In the genomic region with DNA sequence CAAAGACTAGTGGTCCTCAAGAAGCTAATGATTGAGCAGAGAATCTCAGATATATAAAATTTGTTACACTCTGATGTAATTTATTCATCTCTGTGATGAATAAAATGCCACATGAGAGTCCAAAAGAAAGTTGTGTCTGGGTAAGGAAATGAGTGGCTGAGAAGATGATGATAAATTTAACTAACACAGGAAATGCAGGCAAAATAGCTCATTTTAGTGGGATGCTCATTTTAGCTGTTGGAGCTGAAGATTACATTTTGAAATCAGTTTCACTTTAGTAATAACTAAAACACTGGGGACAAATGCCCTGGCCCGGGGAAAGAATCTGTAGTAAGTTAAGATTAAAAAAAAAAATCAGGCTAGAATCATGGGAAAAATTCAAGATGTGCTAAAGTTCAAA, we compare ENCODE assay signal across 23 cellular contexts. TPM values are rescaled to one million over a fixed set of nuclear protein-coding genes. Genes with fewer than 3 reads are reported as not detected.
A peak's percentile ranks its signal among the peaks of the same experiment; 100 is the strongest.
DNase-seq lines count a peak whose midpoint lies in the region; ATAC-seq, FAIRE-seq and TF ChIP-seq lines count a peak whose summit lies in the region.
"Had no signal": no experiment of that assay in that cellular context is flagged by ENCODE, and none has a peak within 500 bp of the region (broad histone marks: within the 10 kb centered on the region; RNA-seq: fewer than 3 reads in every experiment).

No MANE protein-coding gene starts in this region.

- ATAC-seq in heart left ventricle = no peak
- ATAC-seq in Right ventricle myocardium inferior = no peak
- peak; percentile 34 for ATAC-seq in SK-N-SH treated with all-trans-retinoic acid at 6 μM for 48 hours
- no peak for ATAC-seq in thoracic aorta (ENCODE audit: insufficient number of reproducible peaks, low FRiP score, low read depth)
- no peak for ATAC-seq in HG02588 (IDR thresholded peaks at IDR 0.05; ENCODE audit: unreplicated experiment)
- ATAC-seq: activated T-helper 17 cell treated with anti-CD3 and anti-CD28 coated beads, Interleukin-2, amount 50 U/mL, for 72 hours; HCT116 had no signal

- no peak for TF ChIP-seq CTCF in heart left ventricle (IDR thresholded peaks at IDR 0.05)
- TF ChIP-seq CTCF in kidney (IDR thresholded peaks at IDR 0.05; ENCODE audit: borderline replicate concordance, extremely low read depth, insufficient read depth) = no peak
- TF ChIP-seq CTCF in thoracic aorta (IDR thresholded peaks at IDR 0.05) = no peak

- H3K4me3 ChIP-seq in heart left ventricle = peak overlapping the region in 2 of 12 donors; percentile 6 to 27
- no peak overlapping the region for H3K4me3 ChIP-seq in kidney (ENCODE audit: low read length in 2 of 2)
- H3K4me3 ChIP-seq in thoracic aorta = peak overlapping the region; percentile 9
- H3K4me3 ChIP-seq: lung had no signal

- H3K4me1 ChIP-seq in heart left ventricle (peaks cover 0 to 29% (median 17%) of the 10 kb centered on the region in 12 donors), kidney (ENCODE audit: control insufficient read depth in 1 of 2, insufficient read depth in 1 of 2, low read depth in 1 of 2, low read length in 2 of 2) (no peaks in the 10 kb centered on the region), thoracic aorta (ENCODE audit: control insufficient read depth in 1 of 2, low read depth in 2 of 2) (peaks cover 4 to 14% of the 10 kb centered on the region in 2 donors)
- H3K4me1 ChIP-seq: breast epithelium had no signal

- no peak for TF ChIP-seq POLR2A in heart left ventricle (IDR thresholded peaks at IDR 0.05)

- no peaks in the 10 kb centered on the region for H3K9me3 ChIP-seq in heart left ventricle
- H3K9me3 ChIP-seq in kidney (ENCODE audit: control insufficient read depth in 1 of 2, low read length in 2 of 2) = no peaks in the 10 kb centered on the region
- H3K9me3 ChIP-seq in thoracic aorta = no peaks in the 10 kb centered on the region
- H3K9me3 ChIP-seq: breast epithelium had no signal

- H3K27me3 ChIP-seq in heart left ventricle (no peaks in the 10 kb centered on the region), thoracic aorta (replicated peaks; ENCODE audit: insufficient read depth) (no peaks in the 10 kb centered on the region)
- H3K27me3 ChIP-seq: breast epithelium had no signal

- peak overlapping the region in 11 of 12 donors; percentile 14 to 66 (median 44) for H3K27ac ChIP-seq in heart left ventricle
- H3K27ac ChIP-seq in kidney (ENCODE audit: low read depth in 2 of 2, low read length in 2 of 2) = no peak overlapping the region
- H3K27ac ChIP-seq in thoracic aorta = no peak overlapping the region
- H3K27ac ChIP-seq: KMS-11 had no signal

- FAIRE-seq in kidney (lab: Jason Lieb, UNC) = peak; percentile 66
- FAIRE-seq: A204.1 had no signal

- intact Hi-C loops in heart left ventricle (cut with DNase I) = loop anchor here in 1 of 10 donors (10.0 kb wide), 1 partner anchor 171 kb away; no protein-coding TSS in a partner anchor
- intact Hi-C loops in Right ventricle myocardium inferior (cut with DNase I) = loop anchor here (10.0 kb wide), 1 partner anchor 171 kb away; no protein-coding TSS in a partner anchor
- intact Hi-C loops in kidney (cut with DNase I) = no loop called here

- no peaks in the 10 kb centered on the region for H3K36me3 ChIP-seq in heart left ventricle
- H3K36me3 ChIP-seq in kidney (ENCODE audit: control insufficient read depth in 1 of 2, insufficient read depth in 2 of 2, low read length in 2 of 2) = no peaks in the 10 kb centered on the region
- no peaks in the 10 kb centered on the region for H3K36me3 ChIP-seq in thoracic aorta
- H3K36me3 ChIP-seq: breast epithelium had no signal

- DNase-seq in heart left ventricle = no peak
- no peak for DNase-seq in Right ventricle myocardium inferior (ENCODE audit: missing footprints)
- no peak for DNase-seq in kidney
- DNase-seq in thoracic aorta (ENCODE audit: low spot score) = no peak
- DNase-seq in NCI-H510A (lab: John Stamatoyannopoulos, UW) = no peak
- no peak for DNase-seq in medulla oblongata (ENCODE audit: extremely low spot score)
- DNase-seq: CD4-positive, alpha-beta memory T cell; DMS79 treated with DMSO at 0.1 percent for 48 hours; immature natural killer cell; naive B cell; NCI-H1048; NCI-H2029 treated with DMSO at 0.1 percent for 48 hours; NCI-H526 treated with DMSO at 0.1 percent for 48 hours; SIG-M5 had no signal

- 33 to 55% (median 42%) methylated on average over 1 of the region's 1 CpG for WGBS in heart left ventricle, 4 donors

- H3K9ac ChIP-seq in kidney (ENCODE audit: low read length in 2 of 2) = no peak overlapping the region
- H3K9ac ChIP-seq: KMS-11 had no signal

TF ChIP-seq in SK-N-SH treated with all-trans-retinoic acid at 6 μM for 48 hours, 23 proteins besides CTCF, POLR2A, EP300 and RAD21:
- no peak for TF ChIP-seq RARB (CRISPR knock-in tag; IDR thresholded peaks at IDR 0.05)
- no peak for TF ChIP-seq ZNF8 (CRISPR knock-in tag; IDR thresholded peaks at IDR 0.05)
- no peak for TF ChIP-seq ZC3H10 (CRISPR knock-in tag; IDR thresholded peaks at IDR 0.05)
- TF ChIP-seq PPARA (CRISPR knock-in tag; IDR thresholded peaks at IDR 0.05; ENCODE audit: borderline replicate concordance) = no peak
- no peak for TF ChIP-seq BACH2 (CRISPR knock-in tag; IDR thresholded peaks at IDR 0.05; ENCODE audit: borderline replicate concordance)
- TF ChIP-seq SNAI2 (CRISPR knock-in tag; IDR thresholded peaks at IDR 0.05) = no peak
- no peak for TF ChIP-seq CREB5 (CRISPR knock-in tag; IDR thresholded peaks at IDR 0.05; ENCODE audit: low read depth)
- no peak for TF ChIP-seq ZFP30 (CRISPR knock-in tag; IDR thresholded peaks at IDR 0.05)
- no peak for TF ChIP-seq TSHZ2 (CRISPR knock-in tag; IDR thresholded peaks at IDR 0.05)
TF ChIP-seq in SK-N-SH treated with all-trans-retinoic acid at 6 μM for 48 hours: peak in this region for 0.

RNA-seq across cellular contexts. Expression of gene SPRY2, which starts 35.2 kb away (rescaled TPM):
- 10 to 100 TPM; 27.9 to 48.6 (median 31.7) TPM for total RNA-seq in heart left ventricle
- 10 to 100 TPM; 18.0 to 38.7 TPM for polyA plus RNA-seq in heart left ventricle
- 40.0 TPM for total RNA-seq in Right ventricle myocardium inferior
- total RNA-seq in kidney = 26.2 TPM
- polyA plus RNA-seq in kidney (ENCODE audit: insufficient read depth, low read depth, low replicate concordance) = 10.6 TPM
- total RNA-seq in thoracic aorta = 10 to 100 TPM; 28.2 to 49.2 TPM
- total RNA-seq: activated T-helper 17 cell treated with anti-CD3 and anti-CD28 coated beads, Interleukin-2, amount 50 U/mL, for 72 hours; OCI-LY7 had no signal
- polyA plus RNA-seq: CD4-positive, alpha-beta memory T cell had no signal

Comparison
In these comparisons a context has a peak if more than half of its experiments do, and no peak if none do; other contexts are left out.
1. H3K27ac ChIP-seq: peak in heart left ventricle (11 of 12); none in kidney (0 of 2) and thoracic aorta (0 of 2).